ENCODE assay signal across 9 cellular contexts in the genomic region with DNA sequence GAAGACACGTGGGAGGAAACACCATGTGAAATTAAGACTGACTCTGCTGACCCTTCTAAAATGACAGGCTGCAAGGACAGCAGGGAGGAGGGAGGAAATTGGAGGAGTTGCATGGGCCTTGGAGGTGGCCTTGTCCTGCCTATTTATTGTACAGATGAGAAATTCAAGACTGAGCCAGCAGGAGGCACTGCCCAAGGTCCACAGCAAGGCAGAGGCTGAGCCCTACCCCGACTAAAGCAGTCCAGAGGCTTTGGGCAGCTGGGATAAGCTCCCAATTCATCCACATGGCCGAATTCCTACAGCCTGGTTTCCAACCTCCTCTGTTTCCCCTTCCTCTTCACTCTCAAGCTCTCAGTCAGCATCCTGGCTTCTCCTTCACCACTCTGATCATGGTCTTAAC.
A peak's percentile ranks its signal among the peaks of the same experiment; 100 is the strongest.
DNase-seq lines count a peak whose midpoint lies in the region; ATAC-seq, FAIRE-seq and TF ChIP-seq lines count a peak whose summit lies in the region.
"Had no signal": no experiment of that assay in that cellular context is flagged by ENCODE, and none has a peak within 500 bp of the region (broad histone marks: within the 10 kb centered on the region; RNA-seq: fewer than 3 reads in every experiment).

No MANE protein-coding gene starts in this region.

- H3K27ac Mint-ChIP-seq in activated CD8-positive, alpha-beta T cell treated with anti-CD3 and anti-CD28 coated beads, Interleukin-2, amount 10 ng/mL, durations not matched to agents 7 days and 5 days = no peak overlapping the region
- H3K27ac Mint-ChIP-seq: memory B cell had no signal

- H3K4me3 Mint-ChIP-seq in activated CD8-positive, alpha-beta T cell treated with anti-CD3 and anti-CD28 coated beads, Interleukin-2, amount 10 ng/mL, durations not matched to agents 7 days and 5 days = no peak overlapping the region
- H3K4me3 Mint-ChIP-seq: memory B cell had no signal

- H3K27me3 Mint-ChIP-seq in activated CD8-positive, alpha-beta T cell treated with anti-CD3 and anti-CD28 coated beads, Interleukin-2, amount 10 ng/mL, durations not matched to agents 7 days and 5 days (ENCODE audit: low read depth) = no peaks in the 10 kb centered on the region

- no peaks in the 10 kb centered on the region for H3K4me1 Mint-ChIP-seq in activated CD8-positive, alpha-beta T cell treated with anti-CD3 and anti-CD28 coated beads, Interleukin-2, amount 10 ng/mL, durations not matched to agents 7 days and 5 days (ENCODE audit: low read depth)
- H3K4me1 Mint-ChIP-seq: memory B cell had no signal

- no peak overlapping the region for H3K4me3 ChIP-seq in AG09309 (ENCODE audit: control insufficient read depth, low read depth, low read length)

- CTCF ChIA-PET in activated CD8-positive, alpha-beta T cell treated with anti-CD3 and anti-CD28 coated beads, Interleukin-2, amount 10 ng/mL, durations not matched to agents 7 days and 5 days (lab: Charles Lee) = interaction anchor here (0.7 to 4.5 kb wide), 6 partner anchors 18 to 392 kb away, joined by 3 to 23 read pairs (median 4); no protein-coding TSS in a partner anchor

- DNase-seq in AG09309 (ENCODE audit: low read depth) (no peak), H54 (ENCODE audit: insufficient read length, low spot score) (peak; percentile 30), islet precursor cell (peak; percentile 61), activated gamma-delta T cell treated with Interleukin-2 at 50 U/mL for 16 hours (no peak), glomerular visceral epithelial cell (ENCODE audit: extremely low spot score) (no peak), occipital lobe (lab: John Stamatoyannopoulos, UW) (no peak)
- DNase-seq in activated CD8-positive, alpha-beta T cell treated with anti-CD3 and anti-CD28 coated beads, Interleukin-2, amount 10 ng/mL, durations not matched to agents 7 days and 5 days = peak; percentile 33

- peak; percentile 22 for TF ChIP-seq CTCF in AG09309 (IDR thresholded peaks at IDR 0.05; ENCODE audit: control insufficient read depth, insufficient read depth, low read depth, low read length, missing control alignments)

- H3K36me3 Mint-ChIP-seq in activated CD8-positive, alpha-beta T cell treated with anti-CD3 and anti-CD28 coated beads, Interleukin-2, amount 10 ng/mL, durations not matched to agents 7 days and 5 days (ENCODE audit: low read depth) = no peaks in the 10 kb centered on the region
- H3K36me3 Mint-ChIP-seq: memory B cell had no signal

- ATAC-seq in activated CD8-positive, alpha-beta T cell treated with anti-CD3 and anti-CD28 coated beads, Interleukin-2, amount 10 ng/mL, durations not matched to agents 7 days and 5 days = no peak
- ATAC-seq in GM21515 (IDR thresholded peaks at IDR 0.05; ENCODE audit: unreplicated experiment) = no peak

- TF ChIP-seq POLR2A in H54 (IDR thresholded peaks at IDR 0.05; ENCODE audit: low read depth, low read length) = no peak

- POLR2A ChIA-PET in activated CD8-positive, alpha-beta T cell treated with anti-CD3 and anti-CD28 coated beads, Interleukin-2, amount 10 ng/mL, durations not matched to agents 7 days and 5 days (lab: Charles Lee) = interaction anchor here (0.6 kb wide), 1 partner anchor 25 kb away, joined by 3 read pairs; no protein-coding TSS in a partner anchor

- H3K9me3 Mint-ChIP-seq in activated CD8-positive, alpha-beta T cell treated with anti-CD3 and anti-CD28 coated beads, Interleukin-2, amount 10 ng/mL, durations not matched to agents 7 days and 5 days (ENCODE audit: insufficient read depth) = no peaks in the 10 kb centered on the region
- H3K9me3 Mint-ChIP-seq: memory B cell had no signal

- no peak for FAIRE-seq in H54 (lab: Jason Lieb, UNC)

Comparison
In these comparisons a context has a peak if more than half of its experiments do, and no peak if none do; other contexts are left out.
1. DNase-seq: peak in H54 (single experiment), activated CD8-positive, alpha-beta T cell treated with anti-CD3 and anti-CD28 coated beads, Interleukin-2, amount 10 ng/mL, durations not matched to agents 7 days and 5 days (single experiment) and islet precursor cell (single experiment); none in AG09309 (single experiment), activated gamma-delta T cell treated with Interleukin-2 at 50 U/mL for 16 hours (single experiment), glomerular visceral epithelial cell (single experiment) and occipital lobe (single experiment).